10 cellular contexts compared by ENCODE assay signal in the genomic region with DNA sequence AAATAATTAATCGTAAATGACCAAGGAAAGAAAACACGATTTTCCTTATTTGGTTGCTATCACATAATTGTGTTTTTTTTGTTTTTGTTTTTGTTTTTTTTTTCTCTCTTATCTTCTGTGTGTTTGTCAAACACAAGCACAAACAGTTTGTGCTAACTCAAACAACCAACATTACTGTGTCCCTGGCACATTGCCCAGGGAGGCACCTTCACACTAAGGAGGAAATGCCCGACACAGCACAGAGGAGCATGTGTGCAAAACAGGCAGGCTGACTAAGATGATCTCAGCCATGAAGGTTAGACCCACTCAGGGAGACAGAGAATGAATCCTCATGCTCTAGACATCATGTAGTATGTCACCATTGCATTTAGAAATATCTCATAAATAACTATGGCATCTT.
DNase-seq lines count a peak whose midpoint lies in the region; ATAC-seq and TF ChIP-seq lines count a peak whose summit lies in the region.
"Had no signal": no experiment of that assay in that cellular context is flagged by ENCODE, and none has a peak within 500 bp of the region (broad histone marks: within the 10 kb centered on the region; RNA-seq: fewer than 3 reads in every experiment).

No MANE protein-coding gene starts in this region.

- TF ChIP-seq POLR2A in gastrocnemius medialis (IDR thresholded peaks at IDR 0.05) = no peak

- no peaks in the 10 kb centered on the region for H3K36me3 ChIP-seq in gastrocnemius medialis
- H3K36me3 ChIP-seq: neutrophil, SJCRH30 had no signal

- H3K4me1 ChIP-seq in gastrocnemius medialis = peaks cover 8 to 12% of the 10 kb centered on the region in 2 donors
- H3K4me1 ChIP-seq: SJCRH30 had no signal

- intact Hi-C loops in gastrocnemius medialis (cut with DNase I; ENCODE audit: low total_unique reads) = no loop called here

- H3K27ac ChIP-seq in gastrocnemius medialis = no peak overlapping the region
- H3K27ac ChIP-seq: neutrophil, SJCRH30 had no signal

- in situ Hi-C loops in gastrocnemius medialis (cut with MboI; ENCODE audit: low sequenced_read_pairs in 4 of 4) = no loop called here

- peak; percentile 6 for DNase-seq in HK-2 (ENCODE audit: unreplicated experiment)
- peak; percentile 97 for DNase-seq in NCI-H69 (lab: John Stamatoyannopoulos, UW)
- peak; percentile 34 for DNase-seq in fibroblast of villous mesenchyme (ENCODE audit: low read depth)
- peak in 1 of 2 donors; percentile 22 for DNase-seq in gastrocnemius medialis
- DNase-seq in RKO (ENCODE audit: low spot score) = no peak
- no peak for DNase-seq in NCI-H2171 (lab: John Stamatoyannopoulos, UW)
- DNase-seq: activated effector memory CD4-positive, alpha-beta T cell treated with Interleukin-2 at 50 U/mL for 16 hours had no signal

- H3K27me3 ChIP-seq in gastrocnemius medialis = no peaks in the 10 kb centered on the region
- H3K27me3 ChIP-seq: neutrophil, SJCRH30 had no signal

- TF ChIP-seq CTCF in fibroblast of villous mesenchyme (IDR thresholded peaks at IDR 0.05; ENCODE audit: insufficient read depth, low read depth, low read length) = no peak
- TF ChIP-seq CTCF in gastrocnemius medialis (IDR thresholded peaks at IDR 0.05 in 4 of 5, conservative IDR thresholded peaks at IDR 0.05 in 1 of 5) = no peak

- ATAC-seq in gastrocnemius medialis (peak; percentile 50 to 60), GM18870 (IDR thresholded peaks at IDR 0.05; ENCODE audit: unreplicated experiment) (no peak)

- H3K9me3 ChIP-seq in gastrocnemius medialis = no peaks in the 10 kb centered on the region
- H3K9me3 ChIP-seq: neutrophil, SJCRH30 had no signal

- H3K4me3 ChIP-seq in fibroblast of villous mesenchyme (ENCODE audit: low read depth, low read length) (no peak overlapping the region), gastrocnemius medialis (no peak overlapping the region)
- H3K4me3 ChIP-seq: SJCRH30 had no signal

Comparison
In these comparisons a context has a peak if more than half of its experiments do, and no peak if none do; other contexts are left out.
1. DNase-seq: peak in HK-2 (single experiment), NCI-H69 (single experiment) and fibroblast of villous mesenchyme (single experiment); none in RKO (single experiment) and NCI-H2171 (single experiment).